Comparison of ENCODE assay signal across 7 cellular contexts in the genomic region with DNA sequence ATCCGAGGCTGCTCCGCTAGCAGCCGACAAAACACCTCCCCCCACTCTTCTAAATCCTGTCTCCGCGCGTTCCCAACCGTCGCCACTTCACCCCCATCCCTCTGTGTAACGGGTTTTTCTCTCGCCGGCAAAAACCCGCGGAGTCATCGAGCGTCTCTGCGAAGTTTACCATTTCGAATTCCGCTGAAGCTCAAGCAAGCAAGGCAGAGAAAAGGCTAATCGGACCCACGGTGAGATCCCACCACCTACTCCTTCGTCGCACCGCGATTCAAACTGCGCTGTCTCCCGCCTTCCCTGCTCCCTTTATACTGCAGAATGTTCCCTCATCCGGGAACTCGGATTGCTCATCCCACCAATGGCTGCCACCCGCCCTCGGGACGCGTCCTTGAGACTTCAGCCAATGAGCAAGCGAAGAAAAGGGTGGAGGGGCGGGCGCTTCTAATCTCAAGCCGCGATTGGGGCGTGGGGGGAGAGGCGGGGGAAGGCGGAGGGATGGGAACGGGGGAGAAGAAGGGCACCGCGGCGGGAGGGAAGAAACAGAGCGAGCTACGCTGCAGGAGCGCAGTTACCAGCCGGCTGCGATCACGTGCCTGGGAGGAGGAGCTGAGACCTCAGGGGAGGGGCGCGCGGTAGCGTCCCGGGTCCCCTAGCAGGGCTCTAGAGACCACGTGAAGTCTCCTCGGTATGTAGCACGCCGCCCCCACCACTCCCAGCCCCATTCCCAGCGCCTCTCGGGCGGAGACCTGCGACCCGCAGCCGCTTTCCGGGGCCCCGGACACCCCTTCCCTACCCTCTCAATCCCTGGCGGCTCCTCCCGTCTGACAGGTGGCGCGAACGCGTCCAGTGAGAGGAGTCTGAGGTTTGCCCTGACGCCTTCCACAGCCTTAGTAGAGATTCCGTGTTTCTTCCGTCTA.
DNase-seq lines count a peak whose midpoint lies in the region; ATAC-seq and TF ChIP-seq lines count a peak whose summit lies in the region.

A gene (minus strand): TSS at position 277 of the 914 bp plus-strand sequence. CDS start 105 bp downstream, at position 172.

- H3K4me3 ChIP-seq in astrocyte of the spinal cord (ENCODE audit: low read depth, low read length): peak within 1 kb of the TSS; percentile 96

- no peak for TF ChIP-seq CTCF in astrocyte of the spinal cord (IDR thresholded peaks at IDR 0.05; ENCODE audit: low read depth, low read length)

- in situ Hi-C loops in astrocyte of the spinal cord (cut with HindIII; ENCODE audit: low sequenced_read_pairs): no loop called here

- DNase-seq in NCI-H2081 (lab: John Stamatoyannopoulos, UW) (peak; percentile 95 to 97), T1000 (lab: John Stamatoyannopoulos, UW) (peak; percentile 91), astrocyte of the spinal cord (ENCODE audit: low read depth, low spot score) (peak; percentile 99), hippocampal formation (lab: John Stamatoyannopoulos, UW) (peak; percentile 98 to 99), retina (peak; percentile 97)

- peak; percentile 54 for ATAC-seq in GM18517 (IDR thresholded peaks at IDR 0.05; ENCODE audit: unreplicated experiment)
- peak; percentile 60 for ATAC-seq in HG03039 (IDR thresholded peaks at IDR 0.05; ENCODE audit: unreplicated experiment)

Comparison
In these comparisons a context has a peak if more than half of its experiments do, and no peak if none do; other contexts are left out.
1. Peak in every context shown above with its lines: DNase-seq, ATAC-seq and H3K4me3 ChIP-seq.